Comparison of ENCODE assay signal across 22 cellular contexts in genomic region chr1:59034925-59035324, GRCh38.
DNase-seq lines count a peak whose midpoint lies in the region; ATAC-seq lines count a peak whose summit lies in the region.
"Had no signal": no experiment of that assay in that cellular context is flagged by ENCODE, and none has a peak within 500 bp of the region (broad histone marks: within the 10 kb centered on the region; RNA-seq: fewer than 3 reads in every experiment).

No MANE protein-coding gene starts in this region.

- H3K27me3 Mint-ChIP-seq in stimulated activated memory B cell treated with anti-CD40 and anti-IgM and Interleukin-4, amounts not matched to agents 10 μg/mL and 1 μg/mL and 100 μg/mL, for 72 hours, result no peaks in the 10 kb centered on the region
- no peaks in the 10 kb centered on the region for H3K27me3 Mint-ChIP-seq in stimulated activated naive B cell treated with anti-CD40 and anti-IgM and Interleukin-4, amounts not matched to agents 10 μg/mL and 1 μg/mL and 100 μg/mL, for 72 hours

- no peak overlapping the region for H3K9ac ChIP-seq in mesenchymal stem cell (ENCODE audit: low read length)
- H3K9ac ChIP-seq: BLaER1, GM23248 had no signal

- H3K9me3 Mint-ChIP-seq in stimulated activated memory B cell treated with anti-CD40 and anti-IgM and Interleukin-4, amounts not matched to agents 10 μg/mL and 1 μg/mL and 100 μg/mL, for 72 hours, result no peaks in the 10 kb centered on the region
- H3K9me3 Mint-ChIP-seq in stimulated activated naive B cell treated with anti-CD40 and anti-IgM and Interleukin-4, amounts not matched to agents 10 μg/mL and 1 μg/mL and 100 μg/mL, for 72 hours, result peaks cover 0 to 2% of the 10 kb centered on the region in 2 donors
- H3K9me3 Mint-ChIP-seq: CD4-positive, CD25-positive, alpha-beta regulatory T cell; HFFc6 had no signal

- H2BK12ac ChIP-seq in mesenchymal stem cell (ENCODE audit: low read length in 2 of 2), result peak overlapping the region in 1 of 2 experiments; percentile 61

- no peaks in the 10 kb centered on the region for H3K79me1 ChIP-seq in mesenchymal stem cell (replicated peaks; ENCODE audit: low read length, poor library complexity, severe bottlenecking)

- H2AFZ ChIP-seq in mesenchymal stem cell (ENCODE audit: low read depth, low read length), result no peak overlapping the region
- H2AFZ ChIP-seq: GM23248 had no signal

- no peak for ATAC-seq in stimulated activated memory B cell treated with anti-CD40 and anti-IgM and Interleukin-4, amounts not matched to agents 10 μg/mL and 1 μg/mL and 100 μg/mL, for 72 hours
- ATAC-seq in stimulated activated naive B cell treated with anti-CD40 and anti-IgM and Interleukin-4, amounts not matched to agents 10 μg/mL and 1 μg/mL and 100 μg/mL, for 72 hours (replicated peaks), result no peak

- H2BK120ac ChIP-seq in mesenchymal stem cell (ENCODE audit: low read depth, low read length), result no peak overlapping the region

- peak overlapping the region; percentile 71 for H2AK5ac ChIP-seq in mesenchymal stem cell (ENCODE audit: low read length, severe bottlenecking)

- peaks cover 11% of the 10 kb centered on the region for H3K36me3 Mint-ChIP-seq in stimulated activated memory B cell treated with anti-CD40 and anti-IgM and Interleukin-4, amounts not matched to agents 10 μg/mL and 1 μg/mL and 100 μg/mL, for 72 hours
- peaks cover 17 to 25% of the 10 kb centered on the region in 2 donors for H3K36me3 Mint-ChIP-seq in stimulated activated naive B cell treated with anti-CD40 and anti-IgM and Interleukin-4, amounts not matched to agents 10 μg/mL and 1 μg/mL and 100 μg/mL, for 72 hours
- H3K36me3 Mint-ChIP-seq: CD4-positive, CD25-positive, alpha-beta regulatory T cell had no signal

- H3K4me1 ChIP-seq in mesenchymal stem cell (ENCODE audit: control insufficient read depth, insufficient read depth, low read depth, low read length), result peaks cover 2% of the 10 kb centered on the region
- H3K4me1 ChIP-seq: BLaER1, HAP-1 had no signal

- no peak overlapping the region for H3K4me3 Mint-ChIP-seq in stimulated activated memory B cell treated with anti-CD40 and anti-IgM and Interleukin-4, amounts not matched to agents 10 μg/mL and 1 μg/mL and 100 μg/mL, for 72 hours
- H3K4me3 Mint-ChIP-seq in stimulated activated naive B cell treated with anti-CD40 and anti-IgM and Interleukin-4, amounts not matched to agents 10 μg/mL and 1 μg/mL and 100 μg/mL, for 72 hours, result no peak overlapping the region
- H3K4me3 Mint-ChIP-seq: CD4-positive, CD25-positive, alpha-beta regulatory T cell; HFFc6 had no signal

- peak overlapping the region; percentile 56 for H3K27ac Mint-ChIP-seq in stimulated activated memory B cell treated with anti-CD40 and anti-IgM and Interleukin-4, amounts not matched to agents 10 μg/mL and 1 μg/mL and 100 μg/mL, for 72 hours
- H3K27ac Mint-ChIP-seq in stimulated activated naive B cell treated with anti-CD40 and anti-IgM and Interleukin-4, amounts not matched to agents 10 μg/mL and 1 μg/mL and 100 μg/mL, for 72 hours, result no peak overlapping the region
- H3K27ac Mint-ChIP-seq: CD4-positive, CD25-positive, alpha-beta regulatory T cell; HFFc6 had no signal

- H3K27me3 ChIP-seq in mesenchymal stem cell (ENCODE audit: control insufficient read depth in 1 of 2, insufficient read depth in 1 of 2, low read length in 2 of 2), result no peaks in the 10 kb centered on the region
- H3K27me3 ChIP-seq: BLaER1 had no signal

- peaks cover 11% of the 10 kb centered on the region for H3K4me1 Mint-ChIP-seq in stimulated activated memory B cell treated with anti-CD40 and anti-IgM and Interleukin-4, amounts not matched to agents 10 μg/mL and 1 μg/mL and 100 μg/mL, for 72 hours
- H3K4me1 Mint-ChIP-seq in stimulated activated naive B cell treated with anti-CD40 and anti-IgM and Interleukin-4, amounts not matched to agents 10 μg/mL and 1 μg/mL and 100 μg/mL, for 72 hours, result peaks cover 5% of the 10 kb centered on the region in 2 donors

- H3K36me3 ChIP-seq in mesenchymal stem cell (ENCODE audit: control insufficient read depth in 1 of 2, insufficient read depth in 2 of 2, low read depth in 1 of 2, low read length in 2 of 2), result no peaks in the 10 kb centered on the region
- H3K36me3 ChIP-seq: BLaER1, HAP-1 had no signal

- no peak overlapping the region for H4K91ac ChIP-seq in mesenchymal stem cell (ENCODE audit: low read length)

- H3K4ac ChIP-seq in mesenchymal stem cell (ENCODE audit: low read depth in 1 of 2, low read length in 2 of 2), result no peak overlapping the region

- H3K4me3 ChIP-seq in mesenchymal stem cell (ENCODE audit: insufficient read depth in 1 of 2, low read depth in 1 of 2, low read length in 2 of 2), result no peak overlapping the region
- H3K4me3 ChIP-seq: BLaER1, GM23248, HAP-1 had no signal

- H2BK5ac ChIP-seq in mesenchymal stem cell (ENCODE audit: low read depth, low read length, poor library complexity, severe bottlenecking), result no peak overlapping the region

- peak overlapping the region in 1 of 2 experiments; percentile 38 for H3K23ac ChIP-seq in mesenchymal stem cell (ENCODE audit: low read length in 2 of 2)

- no peak overlapping the region for H3K4me2 ChIP-seq in mesenchymal stem cell (ENCODE audit: low read length, poor library complexity, severe bottlenecking)
- H3K4me2 ChIP-seq: BLaER1 had no signal

- no peak overlapping the region for H4K8ac ChIP-seq in mesenchymal stem cell (ENCODE audit: low read length)

- no peak overlapping the region for H3K14ac ChIP-seq in mesenchymal stem cell (ENCODE audit: low read length in 2 of 2)

- H3K9me3 ChIP-seq in mesenchymal stem cell (ENCODE audit: control insufficient read depth, low read length), result no peaks in the 10 kb centered on the region
- H3K9me3 ChIP-seq: BLaER1, HAP-1 had no signal

- WGBS in mesenchymal stem cell, result 74% methylated on average over 7 of the region's 10 CpGs

- H3K27ac ChIP-seq in mesenchymal stem cell (ENCODE audit: low read length, poor library complexity, severe bottlenecking), result no peak overlapping the region
- H3K27ac ChIP-seq: BLaER1, GM23248, RWPE1 had no signal

- peak overlapping the region in 1 of 2 experiments; percentile 64 for H3K18ac ChIP-seq in mesenchymal stem cell (ENCODE audit: low read depth in 1 of 2, low read length in 2 of 2)

- DNase-seq in NCI-H510A treated with DMSO at 0.1 percent for 48 hours (lab: John Stamatoyannopoulos, UW) (peak; percentile 29), NCI-H510A (lab: John Stamatoyannopoulos, UW) (no peak), M059J (ENCODE audit: low read depth) (peak; percentile 51), mesenchymal stem cell (no peak), NCI-H526 (lab: John Stamatoyannopoulos, UW) (no peak), Ammon's horn (ENCODE audit: low spot score) (no peak)
- no peak for DNase-seq in stimulated activated naive B cell treated with anti-CD40 and anti-IgM and Interleukin-4, amounts not matched to agents 10 μg/mL and 1 μg/mL and 100 μg/mL, for 72 hours
- DNase-seq: CD4-positive, CD25-positive, alpha-beta regulatory T cell; DMS153; GM23248; HFFc6; KBM-7; MM.1S; NCI-H2029; NCI-H2171; NCI-H226; SHP77; SW 1271 had no signal

- H2BK15ac ChIP-seq in mesenchymal stem cell (ENCODE audit: low read depth, poor library complexity, severe bottlenecking), result no peak overlapping the region

Comparison
In these comparisons a context has a peak if more than half of its experiments do, and no peak if none do; other contexts are left out.
1. DNase-seq: peak in NCI-H510A treated with DMSO at 0.1 percent for 48 hours (single experiment) and M059J (single experiment); none in NCI-H510A (single experiment), mesenchymal stem cell (single experiment), stimulated activated naive B cell treated with anti-CD40 and anti-IgM and Interleukin-4, amounts not matched to agents 10 μg/mL and 1 μg/mL and 100 μg/mL, for 72 hours (single experiment), NCI-H526 (0 of 2) and Ammon's horn (single experiment).